1 cellular context compared by ENCODE assay signal in genomic region chr9:4069457-4070162, GRCh38.
A peak's percentile ranks its signal among the peaks of the same experiment; 100 is the strongest.
TF ChIP-seq lines count a peak whose summit lies in the region.

No MANE protein-coding gene starts in this region.

TF ChIP-seq in SK-N-SH, 30 proteins besides CTCF, POLR2A, EP300 and RAD21 (continued from another document):
- TF ChIP-seq TEAD4 (IDR thresholded peaks at IDR 0.05; ENCODE audit: borderline replicate concordance, insufficient read depth) (no peak), GATA2 (CRISPR knock-in tag; IDR thresholded peaks at IDR 0.05) (peak; percentile 90), ELF1 (IDR thresholded peaks at IDR 0.05) (no peak), REST (IDR thresholded peaks at IDR 0.05; ENCODE audit: low read depth, low read length) (no peak), SMC3 (IDR thresholded peaks at IDR 0.05; ENCODE audit: low read depth, low read length) (no peak), GABPA (IDR thresholded peaks at IDR 0.05; ENCODE audit: low read depth) (no peak), MAX (IDR thresholded peaks at IDR 0.05; ENCODE audit: low read depth) (no peak), YY1 (IDR thresholded peaks at IDR 0.05; ENCODE audit: low read depth) (no peak), RCOR1 (IDR thresholded peaks at IDR 0.05; ENCODE audit: low read length) (peak; percentile 81), IRF3 (IDR thresholded peaks at IDR 0.05; ENCODE audit: low read depth, low read length) (no peak), EZH2phosphoT487 (IDR thresholded peaks at IDR 0.05; ENCODE audit: borderline replicate concordance, low read depth) (no peak), SIN3A (IDR thresholded peaks at IDR 0.05; ENCODE audit: borderline replicate concordance, low read depth, low read length) (no peak), TCF12 (IDR thresholded peaks at IDR 0.05) (peak; percentile 34)
